ENCODE assay signal across 29 cellular contexts in the genomic region with DNA sequence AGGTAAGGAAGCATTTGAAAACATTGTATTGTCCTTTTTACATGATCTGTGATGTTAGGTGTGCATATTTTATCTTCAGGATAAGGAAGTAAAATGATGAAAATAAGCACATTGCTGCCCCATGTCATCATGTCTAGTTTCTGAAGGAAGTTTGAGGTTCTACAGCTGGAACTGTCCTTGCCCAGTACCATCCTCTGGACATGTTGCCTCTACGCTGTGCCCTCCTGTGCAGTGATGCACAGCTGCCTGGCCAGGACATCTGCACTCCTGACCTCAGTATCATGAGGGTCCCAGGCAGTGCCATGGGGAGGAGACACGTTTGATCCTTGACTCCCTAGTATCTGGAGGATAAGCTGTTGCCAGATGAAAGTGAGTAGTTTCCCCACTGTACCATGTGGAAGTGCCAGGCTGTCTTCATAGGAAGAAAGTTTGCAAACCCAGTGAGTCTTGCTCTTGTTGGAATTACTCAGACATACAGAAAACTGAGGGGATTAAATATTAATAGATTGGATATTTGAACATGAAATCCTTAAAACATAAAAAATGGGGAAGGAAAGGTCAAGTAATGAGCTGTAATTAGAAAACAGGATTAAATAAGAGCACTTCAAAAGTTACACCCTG. TPM values are rescaled to one million over a fixed set of nuclear protein-coding genes. Genes with fewer than 3 reads are reported as not detected.
"Had no signal": no experiment of that assay in that cellular context is flagged by ENCODE, and none has a peak within 500 bp of the region (broad histone marks: within the 10 kb centered on the region; RNA-seq: fewer than 3 reads in every experiment).

No MANE protein-coding gene starts in this region.

- H3K27me3 ChIP-seq: breast epithelium had no signal

- H3K4me1 ChIP-seq: breast epithelium had no signal

- H3K9me3 ChIP-seq: breast epithelium had no signal

- DNase-seq: activated B cell treated with CpG ODN at 0.5 μM for 24 hours; activated CD4-positive, alpha-beta T cell treated with anti-CD3 and anti-CD28 coated beads for 1 hour; activated CD4-positive, alpha-beta T cell treated with anti-CD3 and anti-CD28 coated beads, Interleukin-2, amount 10 ng/mL, durations not matched to agents 24 days and 14 days; activated CD4-positive, alpha-beta T cell treated with anti-CD3 and anti-CD28 coated beads, Interleukin-2, amount 50 U/mL, for 48 hours; activated CD8-positive, alpha-beta memory T cell treated with anti-CD3 and anti-CD28 coated beads, Interleukin-2, amount 10 ng/mL, durations not matched to agents 7 days and 5 days; activated gamma-delta T cell; activated naive CD4-positive, alpha-beta T cell treated with anti-CD3 and anti-CD28 coated beads for 36 hours; activated T-cell treated with anti-CD3 and anti-CD28 coated beads, Interleukin-2, amount 50 U/mL, for 4 hours; caudate nucleus; KG1; NCI-H1048; NCI-H146; NCI-H1930; NCI-H2171; NCI-H2227 treated with DMSO at 0.1 percent for 48 hours; NCI-H526; NCI-H82; T-cell; T-helper 2 cell; T1000 had no signal

- H3K27ac ChIP-seq: breast epithelium, SK-N-MC had no signal

- H3K4me3 ChIP-seq: breast epithelium, SK-N-MC had no signal

- ATAC-seq: activated CD8-positive, alpha-beta memory T cell treated with anti-CD3 and anti-CD28 coated beads, Interleukin-2, amount 10 ng/mL, durations not matched to agents 7 days and 5 days; activated T-cell treated with anti-CD3 and anti-CD28 coated beads, Interleukin-2, amount 50 U/mL, for 4 hours; activated T-helper 17 cell treated with anti-CD3 and anti-CD28 coated beads, Interleukin-2, amount 50 U/mL, for 72 hours; Right ventricle myocardium inferior; T-cell had no signal

RNA-seq across cellular contexts. Expression of a gene that starts 9.5 kb away (rescaled TPM):
- total RNA-seq: activated B cell treated with CpG ODN at 0.5 μM for 24 hours; activated CD8-positive, alpha-beta memory T cell treated with anti-CD3 and anti-CD28 coated beads, Interleukin-2, amount 10 ng/mL, durations not matched to agents 7 days and 5 days; activated naive CD4-positive, alpha-beta T cell treated with anti-CD3 and anti-CD28 coated beads for 36 hours; activated T-cell treated with anti-CD3 and anti-CD28 coated beads, Interleukin-2, amount 50 U/mL, for 4 hours; activated T-helper 17 cell treated with anti-CD3 and anti-CD28 coated beads, Interleukin-2, amount 50 U/mL, for 72 hours; LHCN-M2; M059J; NCI-H460; OCI-LY7; RPMI7951 had no signal
